8 cellular contexts compared by ENCODE assay signal in the genomic region with DNA sequence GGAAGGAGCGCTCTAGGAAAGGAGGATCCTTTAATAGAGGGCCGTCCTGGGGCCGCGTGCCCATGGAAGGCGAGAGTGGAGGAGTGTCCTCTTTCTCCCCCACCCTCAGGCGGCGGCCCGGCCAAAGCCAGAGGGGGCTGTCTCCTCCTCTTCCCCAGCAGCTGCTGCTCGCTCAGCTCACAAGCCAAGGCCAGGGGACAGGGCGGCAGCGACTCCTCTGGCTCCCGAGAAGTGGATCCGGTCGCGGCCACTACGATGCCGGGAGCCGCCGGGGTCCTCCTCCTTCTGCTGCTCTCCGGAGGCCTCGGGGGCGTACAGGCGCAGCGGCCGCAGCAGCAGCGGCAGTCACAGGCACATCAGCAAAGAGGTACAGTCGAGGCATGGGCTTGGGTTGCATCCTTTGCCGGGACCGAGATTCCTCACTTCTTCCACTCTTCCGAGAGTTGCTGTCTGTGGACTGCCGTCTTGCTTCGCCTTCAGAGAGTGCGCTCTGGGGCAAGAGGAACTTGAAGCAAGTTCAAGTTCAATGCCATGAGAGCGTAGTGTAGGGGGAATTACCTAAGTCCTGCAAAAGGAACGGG. TPM values are rescaled to one million over a fixed set of nuclear protein-coding genes. Genes with fewer than 3 reads are reported as not detected.
DNase-seq lines count a peak whose midpoint lies in the region; ATAC-seq lines count a peak whose summit lies in the region.

TSS of gene LAMA2 (plus strand) at position 148 of the 581 bp plus-strand sequence. CDS start at position 256, 108 bp downstream.

- CTCF ChIA-PET in activated naive CD4-positive, alpha-beta T cell treated with anti-CD3 and anti-CD28 coated beads for 36 hours (lab: Charles Lee), result no interaction called here

- peak within 1 kb of the TSS; percentile 83 for H3K4me2 ChIP-seq in skeletal muscle satellite cell (ENCODE audit: low read length)

- DNase-seq in activated naive CD4-positive, alpha-beta T cell treated with anti-CD3 and anti-CD28 coated beads for 36 hours, result peak; percentile 6
- DNase-seq in activated naive CD4-positive, alpha-beta T cell treated with Interleukin-2 at 50 U/mL for 16 hours, result no peak
- DNase-seq in central memory CD8-positive, alpha-beta T cell (ENCODE audit: low spot score in 2 of 2), result no peak
- peak; percentile 34 for DNase-seq in inferior parietal cortex (ENCODE audit: extremely low spot score)
- no peak for DNase-seq in NCI-H1048 (lab: John Stamatoyannopoulos, UW)
- DNase-seq in T-helper 2 cell treated with Interferon-gamma antibody and Interleukin-4, amounts not matched to agents 5 μg/mL and 100 μg/mL, for 36 hours (ENCODE audit: low spot score), result no peak

- H3K36me3 ChIP-seq in skeletal muscle satellite cell (ENCODE audit: insufficient read depth, low read length), result no peaks in the 10 kb centered on the region

- H3K27me3 ChIP-seq in skeletal muscle satellite cell (ENCODE audit: control insufficient read depth, insufficient read depth, low read length), result no peaks in the 10 kb centered on the region

- ATAC-seq in central memory CD8-positive, alpha-beta T cell (replicated peaks; ENCODE audit: extremely low read depth, poor library complexity, severe bottlenecking), result peak; percentile 10
- no peak for ATAC-seq in GM19351 (IDR thresholded peaks at IDR 0.05; ENCODE audit: unreplicated experiment)

- H3K9me3 Mint-ChIP-seq in activated naive CD4-positive, alpha-beta T cell treated with anti-CD3 and anti-CD28 coated beads for 36 hours, result no peaks in the 10 kb centered on the region
- H3K9me3 Mint-ChIP-seq in central memory CD8-positive, alpha-beta T cell, result no peaks in the 10 kb centered on the region
- H3K9me3 Mint-ChIP-seq in T-helper 2 cell treated with Interferon-gamma antibody and Interleukin-4, amounts not matched to agents 5 μg/mL and 100 μg/mL, for 36 hours, result no peaks in the 10 kb centered on the region

- H3K27ac Mint-ChIP-seq in activated naive CD4-positive, alpha-beta T cell treated with anti-CD3 and anti-CD28 coated beads for 36 hours, result no peak within 1 kb of the TSS
- no peak within 1 kb of the TSS for H3K27ac Mint-ChIP-seq in central memory CD8-positive, alpha-beta T cell (ENCODE audit: low read depth)
- H3K27ac Mint-ChIP-seq in T-helper 2 cell treated with Interferon-gamma antibody and Interleukin-4, amounts not matched to agents 5 μg/mL and 100 μg/mL, for 36 hours, result no peak within 1 kb of the TSS

- peaks cover 16% of the 10 kb centered on the region for H3K4me1 ChIP-seq in skeletal muscle satellite cell (ENCODE audit: control insufficient read depth, insufficient read depth, low read length)

- peaks cover 31% of the 10 kb centered on the region for H3K27me3 Mint-ChIP-seq in activated naive CD4-positive, alpha-beta T cell treated with anti-CD3 and anti-CD28 coated beads for 36 hours (ENCODE audit: low read depth)
- peaks cover 24% of the 10 kb centered on the region for H3K27me3 Mint-ChIP-seq in central memory CD8-positive, alpha-beta T cell
- H3K27me3 Mint-ChIP-seq in T-helper 2 cell treated with Interferon-gamma antibody and Interleukin-4, amounts not matched to agents 5 μg/mL and 100 μg/mL, for 36 hours (ENCODE audit: low read depth), result peaks cover 25% of the 10 kb centered on the region

- no peaks in the 10 kb centered on the region for H3K36me3 Mint-ChIP-seq in activated naive CD4-positive, alpha-beta T cell treated with anti-CD3 and anti-CD28 coated beads for 36 hours (ENCODE audit: low read depth)
- no peaks in the 10 kb centered on the region for H3K36me3 Mint-ChIP-seq in central memory CD8-positive, alpha-beta T cell (ENCODE audit: insufficient read depth)
- no peaks in the 10 kb centered on the region for H3K36me3 Mint-ChIP-seq in T-helper 2 cell treated with Interferon-gamma antibody and Interleukin-4, amounts not matched to agents 5 μg/mL and 100 μg/mL, for 36 hours (ENCODE audit: low read depth)

- peaks cover 6% of the 10 kb centered on the region for H3K4me1 Mint-ChIP-seq in activated naive CD4-positive, alpha-beta T cell treated with anti-CD3 and anti-CD28 coated beads for 36 hours (ENCODE audit: low read depth)
- no peaks in the 10 kb centered on the region for H3K4me1 Mint-ChIP-seq in central memory CD8-positive, alpha-beta T cell
- H3K4me1 Mint-ChIP-seq in T-helper 2 cell treated with Interferon-gamma antibody and Interleukin-4, amounts not matched to agents 5 μg/mL and 100 μg/mL, for 36 hours (ENCODE audit: low read depth), result no peaks in the 10 kb centered on the region

- H3K9ac ChIP-seq in skeletal muscle satellite cell (ENCODE audit: low read depth, low read length), result peak within 1 kb of the TSS; percentile 84

- H3K4me3 ChIP-seq in skeletal muscle satellite cell (ENCODE audit: low read length), result peak within 1 kb of the TSS; percentile 83

- no peaks in the 10 kb centered on the region for H3K9me3 ChIP-seq in skeletal muscle satellite cell (replicated peaks; ENCODE audit: low read length)

- peak within 1 kb of the TSS; percentile 22 for H3K4me3 Mint-ChIP-seq in activated naive CD4-positive, alpha-beta T cell treated with anti-CD3 and anti-CD28 coated beads for 36 hours
- H3K4me3 Mint-ChIP-seq in central memory CD8-positive, alpha-beta T cell, result no peak within 1 kb of the TSS
- no peak within 1 kb of the TSS for H3K4me3 Mint-ChIP-seq in T-helper 2 cell treated with Interferon-gamma antibody and Interleukin-4, amounts not matched to agents 5 μg/mL and 100 μg/mL, for 36 hours

- intact Hi-C loops in activated naive CD4-positive, alpha-beta T cell treated with anti-CD3 and anti-CD28 coated beads for 36 hours (cut with micrococcal nuclease), result no loop called here

RNA-seq across cellular contexts. Expression of gene LAMA2, which starts in this region (rescaled TPM):
- total RNA-seq in activated naive CD4-positive, alpha-beta T cell treated with anti-CD3 and anti-CD28 coated beads for 36 hours, result 1 to 10 TPM in 1 of 2 experiments, under 1 TPM in 1; 0.86 to 2.2 TPM
- 47.4 and 61.2 TPM in 2 replicates for total RNA-seq in skeletal muscle satellite cell (2012; rRNA removed)

Comparison
In these comparisons a context has a peak if more than half of its experiments do, and no peak if none do; other contexts are left out.
1. DNase-seq: peak in activated naive CD4-positive, alpha-beta T cell treated with anti-CD3 and anti-CD28 coated beads for 36 hours (single experiment) and inferior parietal cortex (single experiment); none in activated naive CD4-positive, alpha-beta T cell treated with Interleukin-2 at 50 U/mL for 16 hours (single experiment), central memory CD8-positive, alpha-beta T cell (0 of 2), NCI-H1048 (single experiment) and T-helper 2 cell treated with Interferon-gamma antibody and Interleukin-4, amounts not matched to agents 5 μg/mL and 100 μg/mL, for 36 hours (single experiment).